In genomic region chr2:8992643-8993042, GRCh38 we compare ENCODE assay signal across 24 cellular contexts.
"Had no signal": no experiment of that assay in that cellular context is flagged by ENCODE, and none has a peak within 500 bp of the region (broad histone marks: within the 10 kb centered on the region; RNA-seq: fewer than 3 reads in every experiment).

No MANE protein-coding gene starts in this region.

- H3K4me3 Mint-ChIP-seq: naive thymus-derived CD8-positive, alpha-beta T cell; nephron progenitor cell; stimulated activated memory B cell treated with anti-CD40 and anti-IgM and Interleukin-4, amounts not matched to agents 10 μg/mL and 1 μg/mL and 100 μg/mL, for 72 hours had no signal

- H3K9ac ChIP-seq: parathyroid adenoma had no signal

- H3K4me1 ChIP-seq: parathyroid adenoma, testis had no signal

- H3K36me3 ChIP-seq: gastroesophageal sphincter, heart left ventricle, left lung, spleen, tibial artery, upper lobe of left lung had no signal

- H3K27ac ChIP-seq: gastroesophageal sphincter, heart left ventricle, hepatocyte, left lung, parathyroid adenoma, skin epidermis, spleen, testis, tibial artery, upper lobe of left lung had no signal

- H3K27me3 Mint-ChIP-seq: progenitor cell of endocrine pancreas had no signal

- H3K4me1 Mint-ChIP-seq: naive thymus-derived CD8-positive, alpha-beta T cell; stimulated activated memory B cell treated with anti-CD40 and anti-IgM and Interleukin-4, amounts not matched to agents 10 μg/mL and 1 μg/mL and 100 μg/mL, for 72 hours had no signal

- H3K27ac Mint-ChIP-seq: nephron progenitor cell; progenitor cell of endocrine pancreas; stimulated activated memory B cell treated with anti-CD40 and anti-IgM and Interleukin-4, amounts not matched to agents 10 μg/mL and 1 μg/mL and 100 μg/mL, for 72 hours had no signal

- H3K4me3 ChIP-seq: dorsolateral prefrontal cortex, gastroesophageal sphincter, heart left ventricle, hepatocyte, left lung, skin epidermis, spleen, testis, tibial artery, upper lobe of left lung had no signal

- FAIRE-seq: colon, kidney, urothelium cell line had no signal

- H3K9me3 Mint-ChIP-seq: naive thymus-derived CD8-positive, alpha-beta T cell; nephron progenitor cell; stimulated activated memory B cell treated with anti-CD40 and anti-IgM and Interleukin-4, amounts not matched to agents 10 μg/mL and 1 μg/mL and 100 μg/mL, for 72 hours had no signal

- ATAC-seq: gastroesophageal sphincter; heart left ventricle; left cardiac atrium; left lung; naive thymus-derived CD8-positive, alpha-beta T cell; stimulated activated memory B cell treated with anti-CD40 and anti-IgM and Interleukin-4, amounts not matched to agents 10 μg/mL and 1 μg/mL and 100 μg/mL, for 72 hours; stimulated activated naive CD8-positive, alpha-beta T cell treated with anti-CD3 and anti-CD28 coated beads, Interleukin-15, Interleukin-2, amounts not matched to agents 100 U/mL and 50 U/mL, for 24 hours had no signal

- H2AFZ ChIP-seq: hepatocyte, parathyroid adenoma had no signal

- H3K9me3 ChIP-seq: gastroesophageal sphincter, heart left ventricle, left lung, spleen, testis, tibial artery, upper lobe of left lung had no signal

- H3K36me3 Mint-ChIP-seq: naive thymus-derived CD8-positive, alpha-beta T cell; stimulated activated memory B cell treated with anti-CD40 and anti-IgM and Interleukin-4, amounts not matched to agents 10 μg/mL and 1 μg/mL and 100 μg/mL, for 72 hours had no signal

- DNase-seq: dorsolateral prefrontal cortex; effector CD4-positive, alpha-beta T cell; foreskin fibroblast; heart left ventricle; kidney; left cardiac atrium; left lung; naive thymus-derived CD8-positive, alpha-beta T cell; nephron progenitor cell; spleen; stimulated activated CD4-positive, alpha-beta T cell treated with anti-CD3 and anti-CD28 coated beads, Interleukin-4, amount 100 ng/mL, for 4 hours; stimulated activated naive CD8-positive, alpha-beta T cell treated with anti-CD3 and anti-CD28 coated beads, Interleukin-15, Interleukin-2, amounts not matched to agents 100 U/mL and 50 U/mL, for 24 hours; substantia nigra; testis; tibial artery had no signal

- H3K4me2 ChIP-seq: hepatocyte had no signal

- H3K27me3 ChIP-seq: dorsolateral prefrontal cortex, gastroesophageal sphincter, heart left ventricle, hepatocyte, left lung, spleen, testis, tibial artery, upper lobe of left lung had no signal
